ENCODE assay signal across 14 cellular contexts in the genomic region with DNA sequence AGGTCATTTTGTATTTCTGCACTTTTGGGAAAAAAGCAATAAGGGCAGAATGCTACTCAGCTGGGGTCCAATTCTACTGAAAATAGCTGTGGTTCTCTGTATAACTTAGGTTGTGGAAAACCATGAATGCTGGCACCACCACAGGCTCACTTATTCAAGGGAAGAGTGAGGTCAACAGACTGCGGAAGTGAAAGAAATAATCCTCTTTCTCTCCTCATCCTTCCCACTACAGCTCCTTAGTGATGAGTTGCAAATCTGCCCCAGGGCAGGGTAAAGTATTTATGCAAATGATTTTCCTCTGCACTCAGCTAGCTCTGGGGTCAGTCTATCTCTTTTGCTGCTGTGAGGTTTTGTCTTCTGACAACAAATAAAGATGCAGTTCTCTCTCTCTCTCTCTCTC.
DNase-seq lines count a peak whose midpoint lies in the region; ATAC-seq and TF ChIP-seq lines count a peak whose summit lies in the region.
"Had no signal": no experiment of that assay in that cellular context is flagged by ENCODE, and none has a peak within 500 bp of the region (broad histone marks: within the 10 kb centered on the region; RNA-seq: fewer than 3 reads in every experiment).

No MANE protein-coding gene starts in this region.

- intact Hi-C loops in MCF 10A (cut with micrococcal nuclease): loop anchor here (5.0 kb wide), 1 partner anchor 163 kb away; no protein-coding TSS in a partner anchor
- intact Hi-C loops in activated CD4-positive, alpha-beta T cell treated with anti-CD3 and anti-CD28 coated beads for 36 hours (cut with DNase I, micrococcal nuclease): no loop called here

- H3K36me3 Mint-ChIP-seq in MCF 10A (ENCODE audit: insufficient read depth, unreplicated experiment): no peaks in the 10 kb centered on the region
- H3K36me3 Mint-ChIP-seq in type B pancreatic cell: no peaks in the 10 kb centered on the region
- H3K36me3 Mint-ChIP-seq in activated CD4-positive, alpha-beta T cell treated with anti-CD3 and anti-CD28 coated beads for 36 hours (ENCODE audit: low read depth): no peaks in the 10 kb centered on the region
- H3K36me3 Mint-ChIP-seq: immature natural killer cell had no signal

- H3K27ac Mint-ChIP-seq in MCF 10A (ENCODE audit: low read depth, unreplicated experiment): no peak overlapping the region
- H3K27ac Mint-ChIP-seq in type B pancreatic cell: no peak overlapping the region
- no peak overlapping the region for H3K27ac Mint-ChIP-seq in activated CD4-positive, alpha-beta T cell treated with anti-CD3 and anti-CD28 coated beads for 36 hours
- H3K27ac Mint-ChIP-seq: immature natural killer cell had no signal

- peak overlapping the region; percentile 16; the same call in 1 of the 2 replicates for H3K4me3 ChIP-seq in iPS-20b (ENCODE audit: low read length)
- H3K4me3 ChIP-seq: smooth muscle cell had no signal

- H3K9ac ChIP-seq in iPS-20b (ENCODE audit: low read depth, low read length): peak overlapping the region; percentile 64; the same call in 1 of the 2 replicates

- no peak for ATAC-seq in GM21367 (IDR thresholded peaks at IDR 0.05; ENCODE audit: unreplicated experiment)
- ATAC-seq in activated CD4-positive, alpha-beta T cell treated with anti-CD3 and anti-CD28 coated beads for 36 hours: no peak

- TF ChIP-seq CTCF in MCF 10A (IDR thresholded peaks at IDR 0.05; ENCODE audit: unreplicated experiment): no peak
- no peak for TF ChIP-seq CTCF in type B pancreatic cell (conservative IDR thresholded peaks at IDR 0.05)

- DNase-seq in NCI-H146 (lab: John Stamatoyannopoulos, UW) (peak; percentile 12), NCI-H146 treated with DMSO at 0.1 percent for 48 hours (lab: John Stamatoyannopoulos, UW; ENCODE audit: unreplicated experiment) (no peak), MCF 10A (ENCODE audit: unreplicated experiment) (peak; percentile 6), type B pancreatic cell (ENCODE audit: extremely low spot score, unreplicated experiment) (no peak), T-helper 9 cell (no peak)
- DNase-seq in activated CD4-positive, alpha-beta T cell treated with anti-CD3 and anti-CD28 coated beads for 36 hours: no peak
- DNase-seq: activated CD4-positive, alpha-beta T cell treated with anti-CD3 and anti-CD28 coated beads for 48 hours; brain microvascular endothelial cell; erythroblast; immature natural killer cell; trophoblast cell had no signal

- CTCF ChIA-PET in MCF 10A (lab: Yijun Ruan, JAX): interaction anchor here (0.9 kb wide), 1 partner anchor 75 kb away, joined by 4 read pairs; no protein-coding TSS in a partner anchor
- CTCF ChIA-PET in activated CD4-positive, alpha-beta T cell treated with anti-CD3 and anti-CD28 coated beads for 36 hours (lab: Charles Lee): no interaction called here

- H3K36me3 ChIP-seq in iPS-20b (ENCODE audit: insufficient read depth, low read depth, low read length): no peaks in the 10 kb centered on the region
- H3K36me3 ChIP-seq: brain microvascular endothelial cell had no signal

- no peaks in the 10 kb centered on the region for H3K27me3 ChIP-seq in iPS-20b (ENCODE audit: insufficient read depth, low read length)
- H3K27me3 ChIP-seq: brain microvascular endothelial cell had no signal

- no TSS peak for BruUV-seq in MCF 10A (replicated peaks; lab: Mats Ljungman, UMichigan)

- H3K9me3 Mint-ChIP-seq in MCF 10A (ENCODE audit: unreplicated experiment): no peaks in the 10 kb centered on the region
- no peaks in the 10 kb centered on the region for H3K9me3 Mint-ChIP-seq in type B pancreatic cell
- no peaks in the 10 kb centered on the region for H3K9me3 Mint-ChIP-seq in activated CD4-positive, alpha-beta T cell treated with anti-CD3 and anti-CD28 coated beads for 36 hours (ENCODE audit: low read depth)

- POLR2A ChIA-PET in MCF 10A (lab: Yijun Ruan, JAX): interaction anchor here (0.6 to 1.8 kb wide), 3 partner anchors 11 to 194 kb away, joined by 3 to 4 read pairs (median 3); no protein-coding TSS in a partner anchor
- POLR2A ChIA-PET in activated CD4-positive, alpha-beta T cell treated with anti-CD3 and anti-CD28 coated beads for 36 hours (lab: Charles Lee): no interaction called here

- H3K4me1 ChIP-seq in iPS-20b (ENCODE audit: insufficient read depth, low read length): peaks cover 40% of the 10 kb centered on the region

- H3K27me3 Mint-ChIP-seq in MCF 10A (ENCODE audit: insufficient read depth, unreplicated experiment) (no peaks in the 10 kb centered on the region), type B pancreatic cell (no peaks in the 10 kb centered on the region)
- H3K27me3 Mint-ChIP-seq in activated CD4-positive, alpha-beta T cell treated with anti-CD3 and anti-CD28 coated beads for 36 hours: no peaks in the 10 kb centered on the region

- H3K4me3 Mint-ChIP-seq in MCF 10A (ENCODE audit: unreplicated experiment) (no peak overlapping the region), type B pancreatic cell (peak overlapping the region; percentile 3)
- H3K4me3 Mint-ChIP-seq in activated CD4-positive, alpha-beta T cell treated with anti-CD3 and anti-CD28 coated beads for 36 hours: no peak overlapping the region
- H3K4me3 Mint-ChIP-seq: immature natural killer cell had no signal

- H3K4me1 Mint-ChIP-seq in MCF 10A (ENCODE audit: insufficient read depth, unreplicated experiment) (peaks cover 60% of the 10 kb centered on the region), type B pancreatic cell (ENCODE audit: unreplicated experiment) (peaks cover 20% of the 10 kb centered on the region)
- no peaks in the 10 kb centered on the region for H3K4me1 Mint-ChIP-seq in activated CD4-positive, alpha-beta T cell treated with anti-CD3 and anti-CD28 coated beads for 36 hours
- H3K4me1 Mint-ChIP-seq: immature natural killer cell had no signal

- no peaks in the 10 kb centered on the region for H3K9me3 ChIP-seq in iPS-20b (ENCODE audit: insufficient read depth, low read depth, low read length)

- H3K27ac ChIP-seq in iPS-20b (ENCODE audit: low read length): peak overlapping the region; percentile 86
- H3K27ac ChIP-seq: brain microvascular endothelial cell had no signal

Comparison
In these comparisons a context has a peak if more than half of its experiments do, and no peak if none do; other contexts are left out.
1. DNase-seq: peak in NCI-H146 (single experiment) and MCF 10A (single experiment); none in NCI-H146 treated with DMSO at 0.1 percent for 48 hours (single experiment), type B pancreatic cell (single experiment), T-helper 9 cell (single experiment) and activated CD4-positive, alpha-beta T cell treated with anti-CD3 and anti-CD28 coated beads for 36 hours (single experiment).